In genomic region chr7:44145419-44145968, GRCh38 we compare ENCODE assay signal across 9 cellular contexts. TPM values are rescaled to one million over a fixed set of nuclear protein-coding genes. Genes with fewer than 3 reads are reported as not detected.
A peak's percentile ranks its signal among the peaks of the same experiment; 100 is the strongest.
DNase-seq lines count a peak whose midpoint lies in the region; ATAC-seq and TF ChIP-seq lines count a peak whose summit lies in the region.
"Had no signal": no experiment of that assay in that cellular context is flagged by ENCODE, and none has a peak within 500 bp of the region (broad histone marks: within the 10 kb centered on the region; RNA-seq: fewer than 3 reads in every experiment).

No MANE protein-coding gene starts in this region.

- H3K4me1 Mint-ChIP-seq in CD4-positive, alpha-beta T cell (ENCODE audit: low read depth) = peaks cover 7% of the 10 kb centered on the region

- H3K9me3 ChIP-seq in CD4-positive, alpha-beta T cell (ENCODE audit: control insufficient read depth, low read length) = no peaks in the 10 kb centered on the region
- no peaks in the 10 kb centered on the region for H3K9me3 ChIP-seq in upper lobe of right lung

- CTCF ChIA-PET in CD4-positive, alpha-beta T cell (lab: Charles Lee) = no interaction called here

- H3K27ac ChIP-seq in CD4-positive, alpha-beta T cell (ENCODE audit: low read depth, low read length) = no peak overlapping the region
- no peak overlapping the region for H3K27ac ChIP-seq in upper lobe of right lung

- H3K27ac Mint-ChIP-seq in CD4-positive, alpha-beta T cell = peak overlapping the region; percentile 79

- peak in 9 of 10 experiments; percentile 27 to 73 (median 44) for DNase-seq in CD4-positive, alpha-beta T cell
- DNase-seq in activated T-cell treated with anti-CD3 and anti-CD28 coated beads for 24 hours (ENCODE audit: low read depth) (peak; percentile 36), fibroblast of the aortic adventitia (ENCODE audit: low read depth) (no peak), posterior vena cava (ENCODE audit: low spot score) (peak; percentile 73), upper lobe of right lung (no peak), NCI-H2171 treated with DMSO at 0.1 percent for 48 hours (lab: John Stamatoyannopoulos, UW) (no peak)

- peak; percentile 86 for ATAC-seq in CD4-positive, alpha-beta T cell (ENCODE audit: poor library complexity)
- ATAC-seq in upper lobe of right lung (no peak), GM21786 (IDR thresholded peaks at IDR 0.05; ENCODE audit: unreplicated experiment) (no peak), HG03342 (IDR thresholded peaks at IDR 0.05; ENCODE audit: unreplicated experiment) (no peak)

- no peaks in the 10 kb centered on the region for H3K36me3 Mint-ChIP-seq in CD4-positive, alpha-beta T cell (ENCODE audit: low read depth)

- intact Hi-C loops in CD4-positive, alpha-beta T cell (cut with DNase I, micrococcal nuclease) = loop anchor here in 1 of 2 experiments (2.0 kb wide), 1 partner anchor 61 kb away; no protein-coding TSS in a partner anchor
- intact Hi-C loops in posterior vena cava (cut with DNase I) = loop anchor here in 1 of 2 donors (10.0 kb wide), 1 partner anchor 1629 kb away; no protein-coding TSS in a partner anchor
- intact Hi-C loops in upper lobe of right lung (cut with DNase I) = no loop called here

- POLR2A ChIA-PET in CD4-positive, alpha-beta T cell (lab: Charles Lee) = interaction anchor here (1.1 kb wide), 1 partner anchor 64 kb away, joined by 4 read pairs; no protein-coding TSS in a partner anchor

- no peaks in the 10 kb centered on the region for H3K27me3 Mint-ChIP-seq in CD4-positive, alpha-beta T cell

- no peak for TF ChIP-seq CTCF in CD4-positive, alpha-beta T cell (IDR thresholded peaks at IDR 0.05)
- no peak for TF ChIP-seq CTCF in fibroblast of the aortic adventitia (IDR thresholded peaks at IDR 0.05; ENCODE audit: insufficient read depth, low read length)
- TF ChIP-seq CTCF in upper lobe of right lung (IDR thresholded peaks at IDR 0.05) = no peak

- peak overlapping the region; percentile 77 for H3K4me3 Mint-ChIP-seq in CD4-positive, alpha-beta T cell

- H3K9me3 Mint-ChIP-seq in CD4-positive, alpha-beta T cell = no peaks in the 10 kb centered on the region

- H3K36me3 ChIP-seq in upper lobe of right lung = no peaks in the 10 kb centered on the region

- H3K4me3 ChIP-seq in fibroblast of the aortic adventitia (ENCODE audit: low read depth, low read length) (peak overlapping the region; percentile 56), upper lobe of right lung (peak overlapping the region; percentile 44)

- peaks cover 6% of the 10 kb centered on the region for H3K4me1 ChIP-seq in upper lobe of right lung

- no peaks in the 10 kb centered on the region for H3K27me3 ChIP-seq in CD4-positive, alpha-beta T cell (ENCODE audit: control insufficient read depth, insufficient read depth, low read length)
- H3K27me3 ChIP-seq in upper lobe of right lung = peaks cover 13% of the 10 kb centered on the region

RNA-seq across cellular contexts. Expression of gene MYL7, which starts 4.4 kb away (rescaled TPM):
- total RNA-seq in CD4-positive, alpha-beta T cell = not detected
- not detected in 2 replicates for total RNA-seq in fibroblast of the aortic adventitia (ENCODE audit: low replicate concordance)
- 1 to 10 TPM in 1 of 2 donors, not detected in 1; 1.4 TPM for total RNA-seq in posterior vena cava
- total RNA-seq in upper lobe of right lung = 3.1 TPM
- total RNA-seq: activated CD8-positive, alpha-beta memory T cell treated with anti-CD3 and anti-CD28 coated beads for 36 hours had no signal

RNA-seq across cellular contexts. Expression of gene POLD2, which starts 22.1 kb away (rescaled TPM):
- 10 to 100 TPM; 45.2 to 48.3 TPM for total RNA-seq in CD4-positive, alpha-beta T cell
- total RNA-seq in fibroblast of the aortic adventitia (ENCODE audit: low replicate concordance) (66.6 and 87.9 TPM in 2 replicates), posterior vena cava (10 to 100 TPM; 39.9 to 60.0 TPM), upper lobe of right lung (60.2 TPM)

RNA-seq across cellular contexts. Expression of gene AEBP1, which starts 41.3 kb away (rescaled TPM):
- total RNA-seq in CD4-positive, alpha-beta T cell = 10 to 100 TPM; 20.3 to 21.3 TPM
- total RNA-seq in fibroblast of the aortic adventitia (ENCODE audit: low replicate concordance) = 168 and 234 TPM in 2 replicates
- total RNA-seq in posterior vena cava = 100 to 1,000 TPM; 783 to 919 TPM
- total RNA-seq in upper lobe of right lung = 272 TPM

RNA-seq across cellular contexts. Expression of gene GCK, which starts 43.7 kb away (rescaled TPM):
- under 1 TPM; 0.47 to 0.71 TPM for total RNA-seq in CD4-positive, alpha-beta T cell
- 0.36 TPM in 1 of 2 replicates, not detected in the other for total RNA-seq in fibroblast of the aortic adventitia (ENCODE audit: low replicate concordance)
- total RNA-seq in posterior vena cava = under 1 TPM; 0.51 to 0.81 TPM
- 0.23 TPM for total RNA-seq in upper lobe of right lung

RNA-seq across cellular contexts. Expression of gene YKT6, which starts 55.3 kb away (rescaled TPM):
- total RNA-seq in CD4-positive, alpha-beta T cell = 10 to 100 TPM; 85.0 to 86.4 TPM
- 72.0 and 99.4 TPM in 2 replicates for total RNA-seq in fibroblast of the aortic adventitia (ENCODE audit: low replicate concordance)
- 10 to 100 TPM; 56.7 to 71.8 TPM for total RNA-seq in posterior vena cava
- 54.7 TPM for total RNA-seq in upper lobe of right lung

Comparison
In these comparisons a context has a peak if more than half of its experiments do, and no peak if none do; other contexts are left out.
1. DNase-seq: peak in CD4-positive, alpha-beta T cell (9 of 10), activated T-cell treated with anti-CD3 and anti-CD28 coated beads for 24 hours (single experiment) and posterior vena cava (single experiment); none in fibroblast of the aortic adventitia (single experiment), upper lobe of right lung (single experiment) and NCI-H2171 treated with DMSO at 0.1 percent for 48 hours (single experiment).